ENCODE assay signal across 18 cellular contexts in the genomic region with DNA sequence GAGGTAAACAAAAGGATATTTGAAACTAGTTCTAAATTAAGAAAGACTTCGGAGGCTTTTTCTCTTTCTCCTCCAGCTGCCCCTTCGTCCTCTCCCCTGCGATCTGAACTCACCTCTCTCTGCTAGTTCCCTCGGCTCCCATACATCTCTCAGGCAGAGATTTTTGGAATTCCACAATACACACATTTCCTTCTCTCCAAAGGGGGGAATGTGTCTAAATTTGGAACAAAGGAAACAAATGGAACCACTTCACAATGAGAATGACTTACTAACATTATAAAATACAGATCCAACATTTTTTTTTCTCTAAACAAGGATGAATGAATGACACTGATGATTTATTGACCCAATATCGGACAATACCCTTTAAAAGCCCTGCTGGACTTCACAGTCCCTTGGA. TPM values are rescaled to one million over a fixed set of nuclear protein-coding genes. Genes with fewer than 3 reads are reported as not detected.
A peak's percentile ranks its signal among the peaks of the same experiment; 100 is the strongest.
DNase-seq lines count a peak whose midpoint lies in the region; ATAC-seq and TF ChIP-seq lines count a peak whose summit lies in the region.
"Had no signal": no experiment of that assay in that cellular context is flagged by ENCODE, and none has a peak within 500 bp of the region (broad histone marks: within the 10 kb centered on the region; RNA-seq: fewer than 3 reads in every experiment).

No MANE protein-coding gene starts in this region.

- no peak for TF ChIP-seq CTCF in cardiac muscle cell (IDR thresholded peaks at IDR 0.05; ENCODE audit: low read depth, low read length)
- TF ChIP-seq CTCF in ascending aorta (IDR thresholded peaks at IDR 0.05): no peak
- no peak for TF ChIP-seq CTCF in thoracic aorta (IDR thresholded peaks at IDR 0.05)
- no peak for TF ChIP-seq CTCF in MCF 10A (IDR thresholded peaks at IDR 0.05; ENCODE audit: unreplicated experiment)

- H3K4me3 ChIP-seq in cardiac muscle cell (no peak overlapping the region), ascending aorta (no peak overlapping the region), mesenchymal stem cell (ENCODE audit: insufficient read depth in 1 of 2, low read depth in 1 of 2, low read length in 2 of 2) (no peak overlapping the region), thoracic aorta (no peak overlapping the region)

- H2AFZ ChIP-seq in mesenchymal stem cell (ENCODE audit: low read depth, low read length): no peak overlapping the region

- H3K27ac ChIP-seq in cardiac muscle cell (peak overlapping the region; percentile 76), ascending aorta (peak overlapping the region; percentile 69 to 73), mesenchymal stem cell (ENCODE audit: low read length, poor library complexity, severe bottlenecking) (peak overlapping the region; percentile 96), thoracic aorta (peak overlapping the region; percentile 47 to 56)

- no peak overlapping the region for H3K4me2 ChIP-seq in mesenchymal stem cell (ENCODE audit: low read length, poor library complexity, severe bottlenecking)

- no peak overlapping the region for H3K23ac ChIP-seq in mesenchymal stem cell (ENCODE audit: low read length in 2 of 2)

- no peak overlapping the region for H3K4ac ChIP-seq in mesenchymal stem cell (ENCODE audit: low read depth in 1 of 2, low read length in 2 of 2)

- H3K4me1 ChIP-seq in cardiac muscle cell (ENCODE audit: low read depth) (peaks cover 8% of the 10 kb centered on the region), ascending aorta (peaks cover 0 to 37% of the 10 kb centered on the region in 2 donors), mesenchymal stem cell (ENCODE audit: control insufficient read depth, insufficient read depth, low read depth, low read length) (peaks cover 29% of the 10 kb centered on the region), thoracic aorta (ENCODE audit: control insufficient read depth in 1 of 2, low read depth in 2 of 2) (peaks cover 22 to 46% of the 10 kb centered on the region in 2 donors)

- no peak overlapping the region for H4K8ac ChIP-seq in mesenchymal stem cell (ENCODE audit: low read length)

- H3K27me3 Mint-ChIP-seq in MCF 10A (ENCODE audit: insufficient read depth, unreplicated experiment): no peaks in the 10 kb centered on the region

- no peaks in the 10 kb centered on the region for H3K36me3 Mint-ChIP-seq in MCF 10A (ENCODE audit: insufficient read depth, unreplicated experiment)
- H3K36me3 Mint-ChIP-seq: CD8-positive, alpha-beta memory T cell had no signal

- ATAC-seq in Right ventricle myocardium superior (ENCODE audit: poor library complexity): no peak
- ATAC-seq in thoracic aorta (ENCODE audit: insufficient number of reproducible peaks, low FRiP score, low read depth): no peak

- CTCF ChIA-PET in MCF 10A (lab: Yijun Ruan, JAX): interaction anchor here (2.4 kb wide), 1 partner anchor 9 kb away, joined by 8 read pairs; no protein-coding TSS in a partner anchor

- H3K14ac ChIP-seq in mesenchymal stem cell (ENCODE audit: low read length in 2 of 2): no peak overlapping the region

- no peaks in the 10 kb centered on the region for H3K9me3 ChIP-seq in cardiac muscle cell (ENCODE audit: low read depth)
- H3K9me3 ChIP-seq in ascending aorta: no peaks in the 10 kb centered on the region
- no peaks in the 10 kb centered on the region for H3K9me3 ChIP-seq in mesenchymal stem cell (ENCODE audit: control insufficient read depth, low read length)
- H3K9me3 ChIP-seq in thoracic aorta: no peaks in the 10 kb centered on the region

- no peak overlapping the region for H2BK15ac ChIP-seq in mesenchymal stem cell (ENCODE audit: low read depth, poor library complexity, severe bottlenecking)

- H2BK120ac ChIP-seq in mesenchymal stem cell (ENCODE audit: low read depth, low read length): no peak overlapping the region

- no peak overlapping the region for H3K4me3 Mint-ChIP-seq in MCF 10A (ENCODE audit: unreplicated experiment)
- H3K4me3 Mint-ChIP-seq: stimulated activated naive CD8-positive, alpha-beta T cell treated with anti-CD3 and anti-CD28 coated beads, Interleukin-15, Interleukin-2, amounts not matched to agents 100 ng/mL and 50 ng/mL, for 24 hours had no signal

- DNase-seq in cardiac muscle cell (ENCODE audit: low read depth in 1 of 2, low spot score in 1 of 2) (peak in 1 of 2 donors; percentile 15), Right ventricle myocardium superior (no peak), ascending aorta (ENCODE audit: low spot score in 2 of 2) (no peak), mesenchymal stem cell (no peak), thoracic aorta (ENCODE audit: low spot score) (no peak), CD1c-positive myeloid dendritic cell (ENCODE audit: extremely low spot score) (no peak), MCF 10A (ENCODE audit: unreplicated experiment) (no peak), NCI-H2171 (lab: John Stamatoyannopoulos, UW) (no peak)
- DNase-seq: 8988T; activated effector memory CD4-positive, alpha-beta T cell treated with anti-CD3 and anti-CD28 coated beads, Interleukin-2, amount 50 U/mL, for 16 hours; CD8-positive, alpha-beta memory T cell; GF-D8; NCI-H187 had no signal

- H3K36me3 ChIP-seq in cardiac muscle cell: no peaks in the 10 kb centered on the region
- no peaks in the 10 kb centered on the region for H3K36me3 ChIP-seq in ascending aorta
- no peaks in the 10 kb centered on the region for H3K36me3 ChIP-seq in mesenchymal stem cell (ENCODE audit: control insufficient read depth in 1 of 2, insufficient read depth in 2 of 2, low read depth in 1 of 2, low read length in 2 of 2)
- H3K36me3 ChIP-seq in thoracic aorta: no peaks in the 10 kb centered on the region

- H4K91ac ChIP-seq in mesenchymal stem cell (ENCODE audit: low read length): no peak overlapping the region

- WGBS in mesenchymal stem cell: 51% methylated on average over 3 of the region's 5 CpGs

- H3K9me3 Mint-ChIP-seq in MCF 10A (ENCODE audit: unreplicated experiment): no peaks in the 10 kb centered on the region
- H3K9me3 Mint-ChIP-seq: CD8-positive, alpha-beta memory T cell; stimulated activated naive CD8-positive, alpha-beta T cell treated with anti-CD3 and anti-CD28 coated beads, Interleukin-15, Interleukin-2, amounts not matched to agents 100 ng/mL and 50 ng/mL, for 24 hours had no signal

- POLR2A ChIA-PET in MCF 10A (lab: Yijun Ruan, JAX): interaction anchor here (1.0 to 2.4 kb wide), 4 partner anchors 9 to 161 kb away, joined by 3 to 6 read pairs (median 3); a partner anchor contains a TSS

- H2AK5ac ChIP-seq in mesenchymal stem cell (ENCODE audit: low read length, severe bottlenecking): no peak overlapping the region

- no peak overlapping the region for H3K27ac Mint-ChIP-seq in MCF 10A (ENCODE audit: low read depth, unreplicated experiment)
- H3K27ac Mint-ChIP-seq: stimulated activated naive CD8-positive, alpha-beta T cell treated with anti-CD3 and anti-CD28 coated beads, Interleukin-15, Interleukin-2, amounts not matched to agents 100 ng/mL and 50 ng/mL, for 24 hours had no signal

- no peak overlapping the region for H2BK12ac ChIP-seq in mesenchymal stem cell (ENCODE audit: low read length in 2 of 2)

- BruUV-seq in MCF 10A (replicated peaks; lab: Mats Ljungman, UMichigan): no TSS peak

- H2BK5ac ChIP-seq in mesenchymal stem cell (ENCODE audit: low read depth, low read length, poor library complexity, severe bottlenecking): peak overlapping the region; percentile 95

- H3K18ac ChIP-seq in mesenchymal stem cell (ENCODE audit: low read depth in 1 of 2, low read length in 2 of 2): no peak overlapping the region

- no peaks in the 10 kb centered on the region for H3K27me3 ChIP-seq in cardiac muscle cell
- no peaks in the 10 kb centered on the region for H3K27me3 ChIP-seq in ascending aorta
- peaks cover 0 to 16% of the 10 kb centered on the region in 2 experiments for H3K27me3 ChIP-seq in mesenchymal stem cell (ENCODE audit: control insufficient read depth in 1 of 2, insufficient read depth in 1 of 2, low read length in 2 of 2)
- no peaks in the 10 kb centered on the region for H3K27me3 ChIP-seq in thoracic aorta (replicated peaks; ENCODE audit: insufficient read depth)

- H3K9ac ChIP-seq in mesenchymal stem cell (ENCODE audit: low read length): no peak overlapping the region

- peaks cover 14% of the 10 kb centered on the region for H3K4me1 Mint-ChIP-seq in MCF 10A (ENCODE audit: insufficient read depth, unreplicated experiment)

- intact Hi-C loops in Right ventricle myocardium superior (cut with DNase I): no loop called here
- intact Hi-C loops in ascending aorta (cut with DNase I): no loop called here
- intact Hi-C loops in MCF 10A (cut with micrococcal nuclease): no loop called here

- H3K79me1 ChIP-seq in mesenchymal stem cell (replicated peaks; ENCODE audit: low read length, poor library complexity, severe bottlenecking): no peaks in the 10 kb centered on the region

RNA-seq across cellular contexts. Expression of a gene that starts 20.7 kb away (rescaled TPM):
- total RNA-seq in cardiac muscle cell (957 and 1,963 TPM in 2 replicates), Right ventricle myocardium superior (361 TPM), ascending aorta (1,335 TPM), thoracic aorta (100 to 1,000 TPM; 272 to 744 TPM), MCF 10A (2022) (1,641 and 1,733 TPM in 2 replicates)
- polyA plus RNA-seq in cardiac muscle cell: 788 and 1,052 TPM in 2 replicates
- polyA plus RNA-seq in mesenchymal stem cell (2013, experiment 1 of 2): 535 TPM
- polyA plus RNA-seq in mesenchymal stem cell (2013, experiment 2 of 2): 543 TPM

RNA-seq across cellular contexts. Expression of a gene that starts 39.7 kb away (rescaled TPM):
- total RNA-seq in cardiac muscle cell (not detected in 2 replicates), Right ventricle myocardium superior (not detected), ascending aorta (not detected), thoracic aorta (not detected), MCF 10A (2022) (not detected in 2 replicates)
- not detected in 2 replicates for polyA plus RNA-seq in cardiac muscle cell
- not detected for polyA plus RNA-seq in mesenchymal stem cell (2013, experiment 1 of 2)
- polyA plus RNA-seq in mesenchymal stem cell (2013, experiment 2 of 2): not detected
- total RNA-seq: activated CD8-positive, alpha-beta memory T cell treated with anti-CD3 and anti-CD28 coated beads for 36 hours; CD8-positive, alpha-beta memory T cell; frontal cortex; LHCN-M2; sciatic nerve had no signal
- polyA plus RNA-seq: CD8-positive, alpha-beta memory T cell had no signal

RNA-seq across cellular contexts. Expression of a gene that starts 43.8 kb away (rescaled TPM):
- total RNA-seq in cardiac muscle cell (430 and 526 TPM in 2 replicates), Right ventricle myocardium superior (754 TPM), ascending aorta (128 TPM), thoracic aorta (100 to 1,000 TPM; 240 to 252 TPM), MCF 10A (2022) (158 and 223 TPM in 2 replicates)
- polyA plus RNA-seq in cardiac muscle cell: 447 and 449 TPM in 2 replicates
- 65.0 TPM for polyA plus RNA-seq in mesenchymal stem cell (2013, experiment 1 of 2)
- polyA plus RNA-seq in mesenchymal stem cell (2013, experiment 2 of 2): 60.8 TPM

RNA-seq across cellular contexts. Expression of a gene that starts 55.0 kb away (rescaled TPM):
- total RNA-seq in cardiac muscle cell (38.5 and 78.0 TPM in 2 replicates), Right ventricle myocardium superior (57.8 TPM), ascending aorta (159 TPM), thoracic aorta (10 to 100 TPM; 53.3 to 73.4 TPM), MCF 10A (2022) (93.7 and 136 TPM in 2 replicates)
- 60.8 and 136 TPM in 2 replicates for polyA plus RNA-seq in cardiac muscle cell
- polyA plus RNA-seq in mesenchymal stem cell (2013, experiment 1 of 2): 40.4 TPM
- polyA plus RNA-seq in mesenchymal stem cell (2013, experiment 2 of 2): 38.7 TPM

RNA-seq across cellular contexts. Expression of a gene that starts 57.8 kb away (rescaled TPM):
- total RNA-seq in cardiac muscle cell: 58.5 and 117 TPM in 2 replicates
- polyA plus RNA-seq in cardiac muscle cell: 24.8 and 26.3 TPM in 2 replicates
- 39.0 TPM for total RNA-seq in Right ventricle myocardium superior
- total RNA-seq in ascending aorta: 31.8 TPM
- polyA plus RNA-seq in mesenchymal stem cell (2013, experiment 1 of 2): 37.9 TPM
- 33.5 TPM for polyA plus RNA-seq in mesenchymal stem cell (2013, experiment 2 of 2)
- 10 to 100 TPM; 27.1 to 32.5 TPM for total RNA-seq in thoracic aorta
- 38.7 and 51.0 TPM in 2 replicates for total RNA-seq in MCF 10A (2022)
